In genomic region chr21:17050646-17051045, GRCh38 we compare ENCODE assay signal across 23 cellular contexts.
"Had no signal": no experiment of that assay in that cellular context is flagged by ENCODE, and none has a peak within 500 bp of the region (broad histone marks: within the 10 kb centered on the region; RNA-seq: fewer than 3 reads in every experiment).

No MANE protein-coding gene starts in this region.

- H3K27ac ChIP-seq: brain microvascular endothelial cell, hepatocyte, parathyroid adenoma, upper lobe of left lung had no signal

- H3K36me3 ChIP-seq: brain microvascular endothelial cell, upper lobe of left lung had no signal

- H3K27me3 ChIP-seq: brain microvascular endothelial cell, hepatocyte, upper lobe of left lung had no signal

- H3K9me3 ChIP-seq: upper lobe of left lung had no signal

- H3K4me3 ChIP-seq: hepatocyte, upper lobe of left lung had no signal

- H3K4me1 ChIP-seq: parathyroid adenoma, upper lobe of left lung had no signal

- DNase-seq: activated CD4-positive, alpha-beta T cell treated with anti-CD3 and anti-CD28 coated beads, Interleukin-2, amount 10 ng/mL, durations not matched to agents 24 days and 14 days; activated CD8-positive, alpha-beta memory T cell treated with anti-CD3 and anti-CD28 coated beads, Interleukin-2, amount 10 ng/mL, durations not matched to agents 7 days and 5 days; activated CD8-positive, alpha-beta T cell treated with anti-CD3 and anti-CD28 coated beads for 36 hours; activated effector memory CD4-positive, alpha-beta T cell treated with anti-CD3 and anti-CD28 coated beads, Interleukin-2, amount 50 U/mL, for 16 hours; activated naive CD4-positive, alpha-beta T cell treated with anti-CD3 and anti-CD28 coated beads, Interleukin-2, amount 50 U/mL, for 16 hours; activated T-cell treated with anti-CD3 and anti-CD28 coated beads for 4 hours; anterior cingulate cortex; brain microvascular endothelial cell; effector CD4-positive, alpha-beta T cell; erythroblast; glutamatergic neuron; left cardiac atrium; small intestine; stimulated activated CD4-positive, alpha-beta T cell treated with anti-CD3 and anti-CD28 coated beads, Interleukin-2, amount 100 ng/mL, for 48 hours; stimulated activated CD8-positive, alpha-beta memory T cell treated with anti-CD3 and anti-CD28 coated beads, Interleukin-4, amount 100 ng/mL, for 48 hours; stimulated activated naive B cell treated with anti-CD40 and anti-IgM and Interleukin-4, amounts not matched to agents 10 μg/mL and 1 μg/mL and 100 μg/mL, for 72 hours; upper lobe of left lung had no signal

- H3K4me1 Mint-ChIP-seq: activated CD4-positive, alpha-beta T cell treated with anti-CD3 and anti-CD28 coated beads, Interleukin-2, amount 10 ng/mL, durations not matched to agents 24 days and 14 days; activated CD8-positive, alpha-beta memory T cell treated with anti-CD3 and anti-CD28 coated beads, Interleukin-2, amount 10 ng/mL, durations not matched to agents 7 days and 5 days; memory B cell; stimulated activated naive B cell treated with anti-CD40 and anti-IgM and Interleukin-4, amounts not matched to agents 10 μg/mL and 1 μg/mL and 100 μg/mL, for 72 hours had no signal

- H3K36me3 Mint-ChIP-seq: activated CD8-positive, alpha-beta memory T cell treated with anti-CD3 and anti-CD28 coated beads, Interleukin-2, amount 10 ng/mL, durations not matched to agents 7 days and 5 days; memory B cell; stimulated activated naive B cell treated with anti-CD40 and anti-IgM and Interleukin-4, amounts not matched to agents 10 μg/mL and 1 μg/mL and 100 μg/mL, for 72 hours had no signal

- H3K27me3 Mint-ChIP-seq: activated CD4-positive, alpha-beta T cell treated with anti-CD3 and anti-CD28 coated beads, Interleukin-2, amount 10 ng/mL, durations not matched to agents 24 days and 14 days; activated CD8-positive, alpha-beta memory T cell treated with anti-CD3 and anti-CD28 coated beads, Interleukin-2, amount 10 ng/mL, durations not matched to agents 7 days and 5 days; activated CD8-positive, alpha-beta T cell treated with anti-CD3 and anti-CD28 coated beads for 36 hours; dendritic cell treated with granulocyte-macrophage colony-stimulating factor and Interleukin-4, amounts not matched to agents 40 ng/mL and 50 ng/mL, for 4 days; memory B cell; stimulated activated naive B cell treated with anti-CD40 and anti-IgM and Interleukin-4, amounts not matched to agents 10 μg/mL and 1 μg/mL and 100 μg/mL, for 72 hours had no signal

- ATAC-seq: activated CD4-positive, CD25-positive, alpha-beta regulatory T cell treated with anti-CD3 and anti-CD28 coated beads, Interleukin-2, amount 50 U/mL, for 24 hours; activated CD8-positive, alpha-beta memory T cell treated with anti-CD3 and anti-CD28 coated beads, Interleukin-2, amount 10 ng/mL, durations not matched to agents 7 days and 5 days; activated CD8-positive, alpha-beta T cell treated with anti-CD3 and anti-CD28 coated beads for 36 hours; stimulated activated naive B cell treated with anti-CD40 and anti-IgM and Interleukin-4, amounts not matched to agents 10 μg/mL and 1 μg/mL and 100 μg/mL, for 72 hours had no signal

- H3K9ac ChIP-seq: parathyroid adenoma had no signal

- H3K27ac Mint-ChIP-seq: activated CD4-positive, alpha-beta T cell treated with anti-CD3 and anti-CD28 coated beads, Interleukin-2, amount 10 ng/mL, durations not matched to agents 24 days and 14 days; activated CD8-positive, alpha-beta memory T cell treated with anti-CD3 and anti-CD28 coated beads, Interleukin-2, amount 10 ng/mL, durations not matched to agents 7 days and 5 days; activated CD8-positive, alpha-beta T cell treated with anti-CD3 and anti-CD28 coated beads for 36 hours; dendritic cell treated with granulocyte-macrophage colony-stimulating factor and Interleukin-4, amounts not matched to agents 40 ng/mL and 50 ng/mL, for 4 days; memory B cell; stimulated activated naive B cell treated with anti-CD40 and anti-IgM and Interleukin-4, amounts not matched to agents 10 μg/mL and 1 μg/mL and 100 μg/mL, for 72 hours had no signal

- H3K4me3 Mint-ChIP-seq: activated CD4-positive, alpha-beta T cell treated with anti-CD3 and anti-CD28 coated beads, Interleukin-2, amount 10 ng/mL, durations not matched to agents 24 days and 14 days; activated CD8-positive, alpha-beta memory T cell treated with anti-CD3 and anti-CD28 coated beads, Interleukin-2, amount 10 ng/mL, durations not matched to agents 7 days and 5 days; activated CD8-positive, alpha-beta T cell treated with anti-CD3 and anti-CD28 coated beads for 36 hours; dendritic cell treated with granulocyte-macrophage colony-stimulating factor and Interleukin-4, amounts not matched to agents 40 ng/mL and 50 ng/mL, for 4 days; memory B cell; nephron; stimulated activated naive B cell treated with anti-CD40 and anti-IgM and Interleukin-4, amounts not matched to agents 10 μg/mL and 1 μg/mL and 100 μg/mL, for 72 hours had no signal
